11 cellular contexts compared by ENCODE assay signal in genomic region chr11:16809901-16810668, GRCh38.
DNase-seq lines count a peak whose midpoint lies in the region; ATAC-seq and TF ChIP-seq lines count a peak whose summit lies in the region.
"Had no signal": no experiment of that assay in that cellular context is flagged by ENCODE, and none has a peak within 500 bp of the region (broad histone marks: within the 10 kb centered on the region; RNA-seq: fewer than 3 reads in every experiment).

No MANE protein-coding gene starts in this region.

- H3K4me1 ChIP-seq in PC-3 (ENCODE audit: insufficient read depth, low read length) = peaks cover 28% of the 10 kb centered on the region
- no peaks in the 10 kb centered on the region for H3K4me1 ChIP-seq in OCI-LY7 (ENCODE audit: insufficient read depth, low read length, poor library complexity, severe bottlenecking)

- TF ChIP-seq CTCF in PC-3 (conservative IDR thresholded peaks at IDR 0.05; ENCODE audit: low read depth, low read length) (no peak), epithelial cell of esophagus (IDR thresholded peaks at IDR 0.05; ENCODE audit: insufficient read depth, low read depth, low read length, missing control alignments) (no peak), OCI-LY7 (conservative IDR thresholded peaks at IDR 0.05; ENCODE audit: low read length) (no peak)

- H3K4me3 ChIP-seq in PC-3 (ENCODE audit: low read length) (no peak overlapping the region), epithelial cell of esophagus (ENCODE audit: low read length) (no peak overlapping the region), OCI-LY7 (ENCODE audit: low read depth, low read length, poor library complexity, severe bottlenecking) (no peak overlapping the region)

- no peak overlapping the region for H3K4me2 ChIP-seq in PC-3 (ENCODE audit: low read length)
- H3K4me2 ChIP-seq in OCI-LY7 (ENCODE audit: low read length) = no peak overlapping the region

- no peaks in the 10 kb centered on the region for H3K79me2 ChIP-seq in PC-3 (ENCODE audit: low read length)
- H3K79me2 ChIP-seq in OCI-LY7 (ENCODE audit: insufficient read depth, low read depth, low read length) = no peaks in the 10 kb centered on the region

- no peaks in the 10 kb centered on the region for H3K27me3 ChIP-seq in PC-3 (ENCODE audit: low read length)

- H3K27ac ChIP-seq in PC-3 (ENCODE audit: low read length) = no peak overlapping the region
- H3K27ac ChIP-seq in OCI-LY7 (ENCODE audit: low read depth, low read length, poor library complexity, severe bottlenecking) = no peak overlapping the region

- H3K9me3 ChIP-seq in PC-3 (ENCODE audit: low read length) (no peaks in the 10 kb centered on the region), OCI-LY7 (ENCODE audit: low read length) (no peaks in the 10 kb centered on the region)

- no peaks in the 10 kb centered on the region for H3K36me3 ChIP-seq in PC-3 (ENCODE audit: low read depth, low read length)
- no peaks in the 10 kb centered on the region for H3K36me3 ChIP-seq in OCI-LY7 (ENCODE audit: insufficient read depth, low read length)

- H4K20me1 ChIP-seq in PC-3 (ENCODE audit: low read length) = no peaks in the 10 kb centered on the region
- H4K20me1 ChIP-seq in OCI-LY7 (ENCODE audit: insufficient read depth, low read length) = no peaks in the 10 kb centered on the region

- CTCF ChIA-PET in PC-3 (lab: Charles Lee) = interaction anchor here (0.6 to 0.9 kb wide), 2 partner anchors 11 to 25 kb away, joined by 3 to 4 read pairs; no protein-coding TSS in a partner anchor
- CTCF ChIA-PET in OCI-LY7 (lab: Charles Lee; ENCODE audit: unreplicated experiment) = no interaction called here

- no peaks in the 10 kb centered on the region for H3K9me2 ChIP-seq in PC-3 (replicated peaks; ENCODE audit: low read length)
- H3K9me2 ChIP-seq in OCI-LY7 (ENCODE audit: insufficient read depth, low read length) = no peaks in the 10 kb centered on the region

- POLR2A ChIA-PET in PC-3 (lab: Charles Lee; ENCODE audit: unreplicated experiment) (no interaction called here), OCI-LY7 (lab: Charles Lee) (interaction anchor here (0.6 kb wide), 1 partner anchor 1254 kb away, joined by 3 read pairs; no protein-coding TSS in a partner anchor)

- no peaks in the 10 kb centered on the region for H3F3A ChIP-seq in PC-3 (ENCODE audit: low read length, unreplicated experiment)

- ATAC-seq in PC-3 (peak; percentile 49), HG03135 (IDR thresholded peaks at IDR 0.05; ENCODE audit: unreplicated experiment) (no peak), left colon (no peak), GM21717 (IDR thresholded peaks at IDR 0.05; ENCODE audit: unreplicated experiment) (no peak)
- ATAC-seq: activated CD4-positive, CD25-positive, alpha-beta regulatory T cell treated with anti-CD3 and anti-CD28 coated beads, Interleukin-2, amount 50 U/mL, for 24 hours had no signal

- H3K9ac ChIP-seq in PC-3 (ENCODE audit: low read length) = no peak overlapping the region

- BruUV-seq in PC-3 (replicated peaks; lab: Mats Ljungman, UMichigan) (no TSS peak), OCI-LY7 (replicated peaks; lab: Mats Ljungman, UMichigan) (no TSS peak)

- DNase-seq in AG20443 (ENCODE audit: low spot score) = peak; percentile 80
- peak; percentile 82 for DNase-seq in PC-3
- DNase-seq in epithelial cell of esophagus (ENCODE audit: low read depth) = peak; percentile 90
- peak; percentile 19 for DNase-seq in middle frontal gyrus (ENCODE audit: extremely low spot score, low spot score)
- DNase-seq in OCI-LY7 (ENCODE audit: low spot score) = no peak
- no peak for DNase-seq in left colon
- DNase-seq: CD4-positive, CD25-positive, alpha-beta regulatory T cell; NCI-H2171 treated with DMSO at 0.1 percent for 48 hours had no signal

- H2AFZ ChIP-seq in PC-3 (ENCODE audit: low read length) = no peak overlapping the region
- no peak overlapping the region for H2AFZ ChIP-seq in OCI-LY7 (ENCODE audit: low read length)

- intact Hi-C loops in PC-3 (cut with micrococcal nuclease) (no loop called here), OCI-LY7 (cut with micrococcal nuclease; ENCODE audit: unreplicated experiment) (no loop called here), left colon (cut with DNase I, micrococcal nuclease) (no loop called here)

Comparison
In these comparisons a context has a peak if more than half of its experiments do, and no peak if none do; other contexts are left out.
1. DNase-seq: peak in AG20443 (single experiment), PC-3 (single experiment), epithelial cell of esophagus (single experiment) and middle frontal gyrus (single experiment); none in OCI-LY7 (single experiment) and left colon (0 of 2).